ENCODE assay signal across 9 cellular contexts in the genomic region with DNA sequence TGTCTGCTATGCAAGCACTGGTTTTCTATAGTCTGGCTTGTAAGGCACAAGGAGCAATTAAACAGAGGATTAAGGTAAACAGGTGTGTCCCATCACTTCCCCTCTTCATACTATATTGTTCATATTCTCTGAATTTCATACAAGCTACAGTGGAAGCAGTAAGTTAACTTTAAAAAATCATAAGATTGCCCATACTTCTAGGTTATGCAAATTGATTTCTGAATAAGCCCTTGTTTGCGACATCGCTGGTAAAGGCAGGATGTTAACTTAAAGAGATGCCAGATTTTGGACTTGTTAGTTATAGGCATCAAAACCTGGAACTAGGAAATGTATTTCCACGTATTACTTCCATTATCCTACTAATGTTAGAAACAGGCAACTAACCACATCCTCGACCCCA. TPM values are rescaled to one million over a fixed set of nuclear protein-coding genes. Genes with fewer than 3 reads are reported as not detected.
A peak's percentile ranks its signal among the peaks of the same experiment; 100 is the strongest.
DNase-seq lines count a peak whose midpoint lies in the region; ATAC-seq and TF ChIP-seq lines count a peak whose summit lies in the region.
"Had no signal": no experiment of that assay in that cellular context is flagged by ENCODE, and none has a peak within 500 bp of the region (broad histone marks: within the 10 kb centered on the region; RNA-seq: fewer than 3 reads in every experiment).

No MANE protein-coding gene starts in this region.

- no peak for TF ChIP-seq POLR2A in NB4 (IDR thresholded peaks at IDR 0.05; ENCODE audit: extremely low read depth, insufficient read length)
- TF ChIP-seq POLR2A in ovary (IDR thresholded peaks at IDR 0.05) = no peak

- peak overlapping the region; percentile 82 for H3K27ac ChIP-seq in DND-41 (ENCODE audit: low read length)
- peak overlapping the region in 1 of 2 donors; percentile 68 for H3K27ac ChIP-seq in ovary

- H3K9ac ChIP-seq in DND-41 (ENCODE audit: low read depth, low read length) (peak overlapping the region; percentile 90), endocrine pancreas (ENCODE audit: control insufficient read depth, insufficient read depth, low read length) (no peak overlapping the region)

- ATAC-seq in DND-41 (ENCODE audit: insufficient read depth, low read depth) (no peak), mucosa of descending colon (no peak), HG03378 (IDR thresholded peaks at IDR 0.05; ENCODE audit: unreplicated experiment) (no peak)

- peaks cover 33% of the 10 kb centered on the region for H4K20me1 ChIP-seq in DND-41 (ENCODE audit: insufficient read depth, low read length)

- H3K36me3 ChIP-seq in DND-41 (ENCODE audit: insufficient read depth, low read length) = peaks cover 37% of the 10 kb centered on the region
- H3K36me3 ChIP-seq in endocrine pancreas (ENCODE audit: control insufficient read depth, insufficient read depth, low read length) = no peaks in the 10 kb centered on the region
- H3K36me3 ChIP-seq in ovary = no peaks in the 10 kb centered on the region
- H3K36me3 ChIP-seq in mucosa of descending colon (ENCODE audit: low read depth) = no peaks in the 10 kb centered on the region

- WGBS in ovary, 3 donors = 20 to 27% (median 26%) methylated on average over 4 of the region's 4 CpGs

- H3K4me3 ChIP-seq in DND-41 (ENCODE audit: low read depth in 1 of 2, low read length in 2 of 2) (peak overlapping the region; percentile 34 to 83; a peak in 3 of 4 replicates), NB4 (ENCODE audit: low read depth, low read length) (peak overlapping the region; percentile 50), endocrine pancreas (ENCODE audit: control insufficient read depth, insufficient read depth, low read length) (peak overlapping the region; percentile 38), ovary (peak overlapping the region; percentile 69), mucosa of descending colon (no peak overlapping the region)

- no peak for TF ChIP-seq CTCF in DND-41 (IDR thresholded peaks at IDR 0.05; ENCODE audit: borderline replicate concordance, extremely low read depth, low read length, poor library complexity, severe bottlenecking)
- TF ChIP-seq CTCF in NB4 (IDR thresholded peaks at IDR 0.05; ENCODE audit: low read depth, low read length) = no peak
- TF ChIP-seq CTCF in ovary (IDR thresholded peaks at IDR 0.05) = no peak
- no peak for TF ChIP-seq CTCF in mucosa of descending colon (IDR thresholded peaks at IDR 0.05)

- intact Hi-C loops in ovary (cut with DNase I) (loop anchor here (5.0 to 10.0 kb wide), 4 partner anchors 80 to 310 kb away; a partner anchor contains a TSS), mucosa of descending colon (cut with DNase I, micrococcal nuclease) (no loop called here)

- no peak for DNase-seq in DND-41
- peak; percentile 54 for DNase-seq in NB4 (ENCODE audit: low read depth)
- no peak for DNase-seq in ovary
- no peak for DNase-seq in mucosa of descending colon
- DNase-seq in NCI-H2227 (lab: John Stamatoyannopoulos, UW; ENCODE audit: unreplicated experiment) = no peak
- no peak for DNase-seq in kidney tubule cell (ENCODE audit: low spot score)
- DNase-seq: SHP77 treated with DMSO at 0.1 percent for 48 hours had no signal

- peak overlapping the region; percentile 85 for H3K4me2 ChIP-seq in DND-41 (ENCODE audit: insufficient read depth, low read length)

- no peak for TF ChIP-seq EP300 in ovary (IDR thresholded peaks at IDR 0.05)

- H2AFZ ChIP-seq in DND-41 (ENCODE audit: low read depth, low read length) = no peak overlapping the region

- peaks cover 38% of the 10 kb centered on the region for H3K4me1 ChIP-seq in DND-41 (ENCODE audit: insufficient read depth, low read length)
- peaks cover 6% of the 10 kb centered on the region for H3K4me1 ChIP-seq in endocrine pancreas (ENCODE audit: control insufficient read depth, insufficient read depth, low read length)
- H3K4me1 ChIP-seq in ovary (ENCODE audit: insufficient read depth) = peaks cover 3% of the 10 kb centered on the region
- H3K4me1 ChIP-seq in mucosa of descending colon (ENCODE audit: low read depth) = peaks cover 19% of the 10 kb centered on the region

- H3K79me2 ChIP-seq in DND-41 (ENCODE audit: insufficient read depth, low read length) = peaks cover 50% of the 10 kb centered on the region

- H3K27me3 ChIP-seq in DND-41 (ENCODE audit: insufficient read depth, low read length, poor library complexity) (no peaks in the 10 kb centered on the region), endocrine pancreas (ENCODE audit: control insufficient read depth, insufficient read depth, low read length) (no peaks in the 10 kb centered on the region), ovary (no peaks in the 10 kb centered on the region)

- H3K9me3 ChIP-seq in DND-41 (ENCODE audit: insufficient read depth, low read length, severe bottlenecking) (no peaks in the 10 kb centered on the region), endocrine pancreas (ENCODE audit: control insufficient read depth, low read length) (no peaks in the 10 kb centered on the region), ovary (no peaks in the 10 kb centered on the region), mucosa of descending colon (no peaks in the 10 kb centered on the region)

RNA-seq across cellular contexts. Expression of a gene that starts 1.0 kb away (rescaled TPM):
- total RNA-seq in ovary = 10 to 100 TPM in 5 of 7 donors, 1 to 10 TPM in 2; 7.7 to 13.1 (median 10.7) TPM
- 10 to 100 TPM in 1 of 2 donors, 1 to 10 TPM in 1; 3.6 to 18.4 TPM for polyA plus RNA-seq in ovary
- 1 to 10 TPM; 5.9 to 9.8 (median 6.7) TPM for total RNA-seq in mucosa of descending colon

Comparison
In these comparisons a context has a peak if more than half of its experiments do, and no peak if none do; other contexts are left out.
1. intact Hi-C loops: an anchor here in ovary (5.0 to 10.0 kb wide); none called in mucosa of descending colon.